ENCODE assay signal across 20 cellular contexts in the genomic region with DNA sequence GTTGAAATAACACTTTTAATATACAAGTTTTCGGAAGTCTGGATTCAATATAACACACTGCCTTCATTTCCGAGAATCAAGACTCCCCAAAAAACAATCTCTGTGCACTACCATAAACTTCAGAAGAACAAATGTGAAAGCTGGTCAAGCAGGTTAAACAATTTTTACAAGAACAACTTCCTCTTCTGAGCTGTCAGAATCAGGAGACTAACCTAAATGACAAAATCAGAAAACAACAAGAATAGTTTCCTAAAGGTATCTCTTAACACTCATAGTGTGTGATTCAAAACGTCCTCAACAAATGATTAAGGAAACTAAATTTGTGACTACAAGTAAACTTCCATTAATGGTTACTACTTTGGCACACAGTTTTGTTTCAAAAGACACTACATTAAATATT. TPM values are rescaled to one million over a fixed set of nuclear protein-coding genes. Genes with fewer than 3 reads are reported as not detected.
DNase-seq lines count a peak whose midpoint lies in the region; ATAC-seq, FAIRE-seq and TF ChIP-seq lines count a peak whose summit lies in the region.
"Had no signal": no experiment of that assay in that cellular context is flagged by ENCODE, and none has a peak within 500 bp of the region (broad histone marks: within the 10 kb centered on the region; RNA-seq: fewer than 3 reads in every experiment).

No MANE protein-coding gene starts in this region.

- H3F3A ChIP-seq in PC-9 (ENCODE audit: insufficient read depth, low read depth) = no peaks in the 10 kb centered on the region
- no peaks in the 10 kb centered on the region for H3F3A ChIP-seq in GM23338 (replicated peaks; ENCODE audit: low read depth)

- H3K27me3 ChIP-seq in PC-9 (ENCODE audit: insufficient read depth, low read depth) = no peaks in the 10 kb centered on the region
- no peaks in the 10 kb centered on the region for H3K27me3 ChIP-seq in CD4-positive, alpha-beta T cell (ENCODE audit: control insufficient read depth, insufficient read depth, low read length)
- H3K27me3 ChIP-seq in GM23338 (ENCODE audit: insufficient read depth) = no peaks in the 10 kb centered on the region
- H3K27me3 ChIP-seq: heart right ventricle had no signal

- H3K4me1 Mint-ChIP-seq in CD4-positive, alpha-beta T cell (ENCODE audit: low read depth) = peaks cover 23% of the 10 kb centered on the region
- no peaks in the 10 kb centered on the region for H3K4me1 Mint-ChIP-seq in GM23338

- H3K4me3 Mint-ChIP-seq in CD4-positive, alpha-beta T cell = no peak overlapping the region
- no peak overlapping the region for H3K4me3 Mint-ChIP-seq in GM23338

- intact Hi-C loops in PC-9 (cut with micrococcal nuclease; ENCODE audit: unreplicated experiment) (no loop called here), left ventricle myocardium superior (cut with micrococcal nuclease) (no loop called here)
- intact Hi-C loops in CD4-positive, alpha-beta T cell (cut with DNase I, micrococcal nuclease) = no loop called here

- no peak overlapping the region for H3K27ac Mint-ChIP-seq in CD4-positive, alpha-beta T cell
- H3K27ac Mint-ChIP-seq in GM23338 = no peak overlapping the region
- H3K27ac Mint-ChIP-seq: progenitor cell of endocrine pancreas had no signal

- H3K9me2 ChIP-seq in PC-9 (ENCODE audit: insufficient read depth) (no peaks in the 10 kb centered on the region), GM23338 (ENCODE audit: insufficient read depth) (no peaks in the 10 kb centered on the region)

- H3K36me3 ChIP-seq in PC-9 (ENCODE audit: low read depth) (no peaks in the 10 kb centered on the region), GM23338 (ENCODE audit: insufficient read depth) (peaks cover 28% of the 10 kb centered on the region; the same call in 1 of the 2 replicates)

- no TSS peak for BruUV-seq in PC-9 (replicated peaks; lab: Mats Ljungman, UMichigan)

- H3K79me2 ChIP-seq in PC-9 (ENCODE audit: low read depth) (no peaks in the 10 kb centered on the region), GM23338 (replicated peaks; ENCODE audit: insufficient read depth) (no peaks in the 10 kb centered on the region)

- no peak overlapping the region for H3K27ac ChIP-seq in PC-9
- no peak overlapping the region for H3K27ac ChIP-seq in CD4-positive, alpha-beta T cell (ENCODE audit: low read depth, low read length)
- H3K27ac ChIP-seq in GM23338 (ENCODE audit: low read depth) = no peak overlapping the region
- H3K27ac ChIP-seq: heart right ventricle, thoracic aorta had no signal

- H3K36me3 Mint-ChIP-seq in CD4-positive, alpha-beta T cell (ENCODE audit: low read depth) = peaks cover 69% of the 10 kb centered on the region
- peaks cover 19% of the 10 kb centered on the region; the same call in 2 of the 3 replicates for H3K36me3 Mint-ChIP-seq in GM23338 (ENCODE audit: low read depth)

- CTCF ChIA-PET in PC-9 (lab: Charles Lee) = no interaction called here
- CTCF ChIA-PET in CD4-positive, alpha-beta T cell (lab: Charles Lee) = interaction anchor here (2.2 kb wide), 1 partner anchor 11 kb away, joined by 5 read pairs; a partner anchor contains a TSS

- peak; percentile 35 for DNase-seq in CD1c-positive myeloid dendritic cell (ENCODE audit: extremely low spot score)
- no peak for DNase-seq in GM19239 (ENCODE audit: insufficient read length, low spot score)
- no peak for DNase-seq in PC-9
- no peak for DNase-seq in left ventricle myocardium superior
- DNase-seq in foreskin melanocyte = no peak
- no peak for DNase-seq in CD4-positive, alpha-beta T cell
- DNase-seq in GM23338 (ENCODE audit: low spot score) = no peak
- DNase-seq: ACHN, amygdala, HCEC 1CT, heart right ventricle, kidney glomerular epithelial cell, NCI-H2029 treated with DMSO at 0.1 percent for 48 hours, NCI-H774, T-helper 2 cell had no signal

- no peaks in the 10 kb centered on the region for H3K9me3 Mint-ChIP-seq in CD4-positive, alpha-beta T cell
- H3K9me3 Mint-ChIP-seq in GM23338 = no peaks in the 10 kb centered on the region

- peak; percentile 71 for ATAC-seq in HG02938 (IDR thresholded peaks at IDR 0.05; ENCODE audit: unreplicated experiment)
- ATAC-seq in left ventricle myocardium superior = no peak
- ATAC-seq in CD4-positive, alpha-beta T cell (ENCODE audit: poor library complexity) = no peak
- no peak for ATAC-seq in GM23338
- ATAC-seq: heart right ventricle had no signal

- H2AFZ ChIP-seq in PC-9 (no peak overlapping the region), GM23338 (no peak overlapping the region)

- no peaks in the 10 kb centered on the region for H3K9me3 ChIP-seq in PC-9 (ENCODE audit: insufficient read depth, low read depth)
- H3K9me3 ChIP-seq in CD4-positive, alpha-beta T cell (ENCODE audit: control insufficient read depth, low read length) = no peaks in the 10 kb centered on the region
- H3K9me3 ChIP-seq: heart right ventricle, thoracic aorta had no signal

- 0 out of 2 replicates have a peak overlapping the region, but pooled peaks have one; percentile 26 for H3K4me2 ChIP-seq in PC-9
- no peak overlapping the region for H3K4me2 ChIP-seq in GM23338

- H3K4me1 ChIP-seq in PC-9 (replicated peaks; ENCODE audit: insufficient read depth) (0 out of 2 replicates have a peak, but pooled peaks cover 6% of the 10 kb centered on the region), GM23338 (ENCODE audit: insufficient read depth) (no peaks in the 10 kb centered on the region)

- no peaks in the 10 kb centered on the region for H3K27me3 Mint-ChIP-seq in CD4-positive, alpha-beta T cell
- H3K27me3 Mint-ChIP-seq in GM23338 (ENCODE audit: insufficient read depth, low read depth, poor library complexity) = no peaks in the 10 kb centered on the region
- H3K27me3 Mint-ChIP-seq: progenitor cell of endocrine pancreas had no signal

- POLR2A ChIA-PET in PC-9 (lab: Charles Lee; ENCODE audit: unreplicated experiment) = no interaction called here
- POLR2A ChIA-PET in CD4-positive, alpha-beta T cell (lab: Charles Lee) = interaction anchor here (3.6 kb wide), 1 partner anchor 12 kb away, joined by 18 read pairs; a partner anchor contains a TSS

- TF ChIP-seq CTCF in PC-9 (conservative IDR thresholded peaks at IDR 0.05) (no peak), GM23338 (conservative IDR thresholded peaks at IDR 0.05; ENCODE audit: low read depth in 2 of 2) (no peak)
- no peak for TF ChIP-seq CTCF in CD4-positive, alpha-beta T cell (IDR thresholded peaks at IDR 0.05)

- FAIRE-seq in GM19239 (lab: Jason Lieb, UNC) = peak; percentile 45
- FAIRE-seq: D721Med had no signal

- H4K20me1 ChIP-seq in PC-9 (ENCODE audit: insufficient read depth) (no peaks in the 10 kb centered on the region), GM23338 (replicated peaks; ENCODE audit: insufficient read depth) (no peaks in the 10 kb centered on the region)

- no peak overlapping the region for H3K4me3 ChIP-seq in PC-9
- H3K4me3 ChIP-seq in GM23338 = no peak overlapping the region
- H3K4me3 ChIP-seq: heart right ventricle, thoracic aorta had no signal

TF ChIP-seq in GM23338, 12 proteins besides CTCF, POLR2A, EP300 and RAD21:
- TF ChIP-seq ZNF331 (CRISPR knock-in tag; IDR thresholded peaks at IDR 0.05; ENCODE audit: low read depth) = no peak
- TF ChIP-seq EZH2 (IDR thresholded peaks at IDR 0.05; ENCODE audit: low read depth, unreplicated experiment) = no peak
- TF ChIP-seq, protein P1, sequence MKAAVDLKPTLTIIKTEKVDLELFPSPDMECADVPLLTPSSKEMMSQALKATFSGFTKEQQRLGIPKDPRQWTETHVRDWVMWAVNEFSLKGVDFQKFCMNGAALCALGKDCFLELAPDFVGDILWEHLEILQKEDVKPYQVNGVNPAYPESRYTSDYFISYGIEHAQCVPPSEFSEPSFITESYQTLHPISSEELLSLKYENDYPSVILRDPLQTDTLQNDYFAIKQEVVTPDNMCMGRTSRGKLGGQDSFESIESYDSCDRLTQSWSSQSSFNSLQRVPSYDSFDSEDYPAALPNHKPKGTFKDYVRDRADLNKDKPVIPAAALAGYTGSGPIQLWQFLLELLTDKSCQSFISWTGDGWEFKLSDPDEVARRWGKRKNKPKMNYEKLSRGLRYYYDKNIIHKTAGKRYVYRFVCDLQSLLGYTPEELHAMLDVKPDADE (IDR thresholded peaks at IDR 0.05) = no peak
- no peak for TF ChIP-seq NANOG (IDR thresholded peaks at IDR 0.05; ENCODE audit: borderline replicate concordance)

RNA-seq across cellular contexts. Expression of a gene that starts 11.6 kb away (rescaled TPM):
- 4.4 and 4.9 TPM in 2 replicates for total RNA-seq in PC-9 (2021)
- 19.2 TPM for total RNA-seq in left ventricle myocardium superior
- total RNA-seq in CD4-positive, alpha-beta T cell = 10 to 100 TPM; 36.9 to 39.2 TPM
- total RNA-seq in GM23338 (2014; rRNA removed; shearing (Covaris generic)) = 27.8 and 30.9 TPM in 2 replicates
- 8.6 and 11.6 TPM in 2 replicates for polyA plus RNA-seq in GM23338 (2016; fragmentation: Nextera tagmentation; extraction: Ambion mirVana)

RNA-seq across cellular contexts. Expression of a gene that starts 32.1 kb away (rescaled TPM):
- total RNA-seq in PC-9 (2021) = 2.7 and 4.4 TPM in 2 replicates
- total RNA-seq in left ventricle myocardium superior = 1.7 TPM
- total RNA-seq in CD4-positive, alpha-beta T cell = under 1 TPM; 0.25 to 0.30 TPM
- 12.1 and 12.4 TPM in 2 replicates for total RNA-seq in GM23338 (2014; rRNA removed; shearing (Covaris generic))
- 7.6 and 8.1 TPM in 2 replicates for polyA plus RNA-seq in GM23338 (2016; fragmentation: Nextera tagmentation; extraction: Ambion mirVana)

RNA-seq across cellular contexts. Expression of a gene that starts 37.6 kb away (rescaled TPM):
- total RNA-seq in PC-9 (2021) (not detected in 2 replicates), left ventricle myocardium superior (not detected)
- not detected for total RNA-seq in CD4-positive, alpha-beta T cell
- total RNA-seq in GM23338 (2014; rRNA removed; shearing (Covaris generic)) = not detected in 2 replicates
- polyA plus RNA-seq in GM23338 (2016; fragmentation: Nextera tagmentation; extraction: Ambion mirVana) = not detected in 2 replicates
- total RNA-seq: epithelial cell of proximal tubule, heart right ventricle, progenitor cell of endocrine pancreas, thoracic aorta had no signal
- polyA plus RNA-seq: heart right ventricle had no signal
